Comparison of ENCODE assay signal across 12 cellular contexts in genomic region chr6:63504777-63505384, GRCh38.
DNase-seq lines count a peak whose midpoint lies in the region; ATAC-seq and TF ChIP-seq lines count a peak whose summit lies in the region.
"Had no signal": no experiment of that assay in that cellular context is flagged by ENCODE, and none has a peak within 500 bp of the region (broad histone marks: within the 10 kb centered on the region; RNA-seq: fewer than 3 reads in every experiment).

No MANE protein-coding gene starts in this region.

- H3K4me1 Mint-ChIP-seq in natural killer cell treated with Interleukin-12 subunit alpha and Interleukin-12 subunit beta and Interleukin-15 and Interleukin-18, amount 100 ng/mL, for 72 hours (ENCODE audit: low read depth in 2 of 2): peaks cover 7 to 8% of the 10 kb centered on the region in 2 donors
- H3K4me1 Mint-ChIP-seq in natural killer cell (no peaks in the 10 kb centered on the region), GM23338 (no peaks in the 10 kb centered on the region; the same call in 2 of the 3 replicates)

- no peak overlapping the region for H3K27ac ChIP-seq in GM23338 (ENCODE audit: low read depth)
- H3K27ac ChIP-seq in aorta (ENCODE audit: low read depth in 1 of 2, low read length in 2 of 2): no peak overlapping the region

- 85 to 90% methylated on average over 3 of the region's 3 CpGs for WGBS in aorta, 2 donors

- H3K27ac Mint-ChIP-seq in natural killer cell treated with Interleukin-12 subunit alpha and Interleukin-12 subunit beta and Interleukin-15 and Interleukin-18, amount 100 ng/mL, for 72 hours: peak overlapping the region; percentile 19 to 83
- H3K27ac Mint-ChIP-seq in natural killer cell (no peak overlapping the region), GM23338 (no peak overlapping the region)

- H3K36me3 Mint-ChIP-seq in natural killer cell treated with Interleukin-12 subunit alpha and Interleukin-12 subunit beta and Interleukin-15 and Interleukin-18, amount 100 ng/mL, for 72 hours: no peaks in the 10 kb centered on the region
- H3K36me3 Mint-ChIP-seq in natural killer cell (no peaks in the 10 kb centered on the region), GM23338 (ENCODE audit: low read depth) (no peaks in the 10 kb centered on the region)

- intact Hi-C loops in natural killer cell (cut with micrococcal nuclease) (no loop called here), aorta (cut with DNase I) (no loop called here)

- H3K36me3 ChIP-seq in GM23338 (ENCODE audit: insufficient read depth) (no peaks in the 10 kb centered on the region), aorta (ENCODE audit: control insufficient read depth in 1 of 2, insufficient read depth in 2 of 2, low read length in 1 of 2) (no peaks in the 10 kb centered on the region)

- peak; percentile 86 to 90 for ATAC-seq in natural killer cell treated with Interleukin-12 subunit alpha and Interleukin-12 subunit beta and Interleukin-15 and Interleukin-18, amount 100 ng/mL, for 72 hours
- ATAC-seq in natural killer cell (no peak), HG02588 (IDR thresholded peaks at IDR 0.05; ENCODE audit: unreplicated experiment) (peak; percentile 97), HG03520 (IDR thresholded peaks at IDR 0.05; ENCODE audit: unreplicated experiment) (peak; percentile 99), GM23338 (no peak), aorta (ENCODE audit: low FRiP score) (no peak)
- ATAC-seq: sciatic nerve had no signal

- H3K27me3 ChIP-seq in GM23338 (ENCODE audit: insufficient read depth): no peaks in the 10 kb centered on the region
- H3K27me3 ChIP-seq in aorta (ENCODE audit: control insufficient read depth in 1 of 2, insufficient read depth in 2 of 2, low read length in 1 of 2): no peaks in the 10 kb centered on the region

- no peaks in the 10 kb centered on the region for H4K20me1 ChIP-seq in GM23338 (replicated peaks; ENCODE audit: insufficient read depth)

- H3K4me3 ChIP-seq in GM23338 (no peak overlapping the region), aorta (ENCODE audit: low read length in 2 of 2) (no peak overlapping the region)

- no peaks in the 10 kb centered on the region for H3F3A ChIP-seq in GM23338 (replicated peaks; ENCODE audit: low read depth)

- H3K4me2 ChIP-seq in GM23338: no peak overlapping the region
- H3K4me2 ChIP-seq: SK-N-SH had no signal

- H3K79me2 ChIP-seq in GM23338 (replicated peaks; ENCODE audit: insufficient read depth): no peaks in the 10 kb centered on the region

- DNase-seq in natural killer cell treated with Interleukin-12 subunit alpha and Interleukin-12 subunit beta and Interleukin-15 and Interleukin-18, amount 100 ng/mL, for 72 hours (ENCODE audit: low spot score): no peak
- DNase-seq in natural killer cell: no peak
- no peak for DNase-seq in GM23338 (ENCODE audit: low spot score)
- no peak for DNase-seq in NCI-H526 (lab: John Stamatoyannopoulos, UW)
- no peak for DNase-seq in NAMALWA (ENCODE audit: low spot score)
- DNase-seq in aorta: no peak
- DNase-seq: activated naive CD4-positive, alpha-beta T cell; NCI-H1436; SK-N-SH had no signal

- no peaks in the 10 kb centered on the region for H3K4me1 ChIP-seq in GM23338 (ENCODE audit: insufficient read depth)
- no peaks in the 10 kb centered on the region for H3K4me1 ChIP-seq in aorta (ENCODE audit: control insufficient read depth in 1 of 2, insufficient read depth in 2 of 2, low read length in 2 of 2)

- no peaks in the 10 kb centered on the region for H3K9me2 ChIP-seq in GM23338 (ENCODE audit: insufficient read depth)
- H3K9me2 ChIP-seq: SK-N-SH had no signal

- peak overlapping the region; percentile 8 for H3K4me3 Mint-ChIP-seq in natural killer cell treated with Interleukin-12 subunit alpha and Interleukin-12 subunit beta and Interleukin-15 and Interleukin-18, amount 100 ng/mL, for 72 hours
- H3K4me3 Mint-ChIP-seq in natural killer cell (no peak overlapping the region), GM23338 (no peak overlapping the region)

- H3K27me3 Mint-ChIP-seq in natural killer cell treated with Interleukin-12 subunit alpha and Interleukin-12 subunit beta and Interleukin-15 and Interleukin-18, amount 100 ng/mL, for 72 hours: no peaks in the 10 kb centered on the region
- no peaks in the 10 kb centered on the region for H3K27me3 Mint-ChIP-seq in natural killer cell (ENCODE audit: low read depth in 2 of 2)
- H3K27me3 Mint-ChIP-seq in GM23338 (ENCODE audit: insufficient read depth, low read depth, poor library complexity): no peaks in the 10 kb centered on the region

- no peak overlapping the region for H2AFZ ChIP-seq in GM23338

- H3K9me3 ChIP-seq in aorta (ENCODE audit: control insufficient read depth, low read length): no peaks in the 10 kb centered on the region
- H3K9me3 ChIP-seq: SK-N-SH had no signal

- no peak for TF ChIP-seq CTCF in natural killer cell (IDR thresholded peaks at IDR 0.05)
- no peak for TF ChIP-seq CTCF in GM23338 (conservative IDR thresholded peaks at IDR 0.05; ENCODE audit: low read depth in 2 of 2)

- no peaks in the 10 kb centered on the region for H3K9me3 Mint-ChIP-seq in natural killer cell treated with Interleukin-12 subunit alpha and Interleukin-12 subunit beta and Interleukin-15 and Interleukin-18, amount 100 ng/mL, for 72 hours
- H3K9me3 Mint-ChIP-seq in natural killer cell: no peaks in the 10 kb centered on the region
- peaks cover 10% of the 10 kb centered on the region; the same call in 2 of the 3 replicates for H3K9me3 Mint-ChIP-seq in GM23338

TF ChIP-seq in GM23338, 12 proteins besides CTCF, POLR2A, EP300 and RAD21 (continues in another document):
- no peak for TF ChIP-seq REST (IDR thresholded peaks at IDR 0.05; ENCODE audit: unreplicated experiment)
- no peak for TF ChIP-seq ETS1 (IDR thresholded peaks at IDR 0.05)
- no peak for TF ChIP-seq EZH2phosphoT487 (IDR thresholded peaks at IDR 0.05; ENCODE audit: unreplicated experiment)
- no peak for TF ChIP-seq ZNF331 (CRISPR knock-in tag; IDR thresholded peaks at IDR 0.05; ENCODE audit: low read depth)
- TF ChIP-seq EZH2 (IDR thresholded peaks at IDR 0.05; ENCODE audit: low read depth, unreplicated experiment): no peak
- TF ChIP-seq STAT1 (IDR thresholded peaks at IDR 0.05; ENCODE audit: unreplicated experiment): no peak
- no peak for TF ChIP-seq ZNF114 (CRISPR knock-in tag; IDR thresholded peaks at IDR 0.05)

Comparison
In these comparisons a context has a peak if more than half of its experiments do, and no peak if none do; other contexts are left out.
1. ATAC-seq: peak in natural killer cell treated with Interleukin-12 subunit alpha and Interleukin-12 subunit beta and Interleukin-15 and Interleukin-18, amount 100 ng/mL, for 72 hours (2 of 2), HG02588 (single experiment) and HG03520 (single experiment); none in natural killer cell (0 of 3), GM23338 (single experiment) and aorta (single experiment).
2. H3K27ac Mint-ChIP-seq: peak in natural killer cell treated with Interleukin-12 subunit alpha and Interleukin-12 subunit beta and Interleukin-15 and Interleukin-18, amount 100 ng/mL, for 72 hours (2 of 2); none in natural killer cell (0 of 2) and GM23338 (single experiment).